Comparison of ENCODE assay signal across 1 cellular context in genomic region chr6:159042003-159042823, GRCh38.
TF ChIP-seq lines count a peak whose summit lies in the region.

No MANE protein-coding gene starts in this region.

TF ChIP-seq in GM12878, 131 proteins besides CTCF, POLR2A, EP300 and RAD21 (continued from another document and continues in another):
- no peak for TF ChIP-seq PKNOX1 (IDR thresholded peaks at IDR 0.05)
- no peak for TF ChIP-seq REST (IDR thresholded peaks at IDR 0.05; ENCODE audit: low read depth, low read length)
- 0 out of 2 replicates have a peak, but pooled peaks have one; percentile 28 for TF ChIP-seq ASH2L (IDR thresholded peaks at IDR 0.05; ENCODE audit: borderline replicate concordance, low read depth)
- no peak for TF ChIP-seq RELA (IDR thresholded peaks at IDR 0.05; ENCODE audit: borderline replicate concordance, partially characterized antibody)
- no peak for TF ChIP-seq ZNF24 (IDR thresholded peaks at IDR 0.05)
- TF ChIP-seq RCOR1 (conservative IDR thresholded peaks at IDR 0.05; ENCODE audit: low read depth, low read length) = no peak
- TF ChIP-seq CHD2 (IDR thresholded peaks at IDR 0.05; ENCODE audit: borderline replicate concordance, low read depth, low read length) = 0 out of 2 replicates have a peak, but pooled peaks have one; percentile 1
- no peak for TF ChIP-seq ZNF687 (IDR thresholded peaks at IDR 0.05)
- TF ChIP-seq ELK1 (IDR thresholded peaks at IDR 0.05; ENCODE audit: low read depth, low read length) = no peak
- TF ChIP-seq RAD51 (IDR thresholded peaks at IDR 0.05) = no peak
- TF ChIP-seq E2F8 (IDR thresholded peaks at IDR 0.05; ENCODE audit: low read depth, partially characterized antibody) = no peak
- TF ChIP-seq HDGF (IDR thresholded peaks at IDR 0.05) = peak; percentile 67; the same call in 1 of the 2 replicates
- TF ChIP-seq MTA3 (IDR thresholded peaks at IDR 0.05; ENCODE audit: borderline replicate concordance, low read length) = no peak
- TF ChIP-seq NR2C2 (IDR thresholded peaks at IDR 0.05; ENCODE audit: borderline replicate concordance, control insufficient read depth, insufficient read length, low read depth) = no peak
- no peak for TF ChIP-seq STAT3 (IDR thresholded peaks at IDR 0.05; ENCODE audit: low read depth, low read length)
- TF ChIP-seq MEF2A (IDR thresholded peaks at IDR 0.05; ENCODE audit: insufficient read depth, low read depth, low read length) = 0 out of 2 replicates have a peak, but pooled peaks have one; percentile 7
- peak; percentile 91 for TF ChIP-seq SMARCA5 (IDR thresholded peaks at IDR 0.05)
- TF ChIP-seq PRDM15 (CRISPR knock-in tag; IDR thresholded peaks at IDR 0.05) = no peak
- TF ChIP-seq SKIL (IDR thresholded peaks at IDR 0.05; ENCODE audit: low read depth, poor library complexity, severe bottlenecking) = peak; percentile 38
- TF ChIP-seq HSF1 (IDR thresholded peaks at IDR 0.05; ENCODE audit: low read depth, low read length) = no peak
- peak; percentile 24; the same call in 1 of the 2 replicates for TF ChIP-seq MTA2 (IDR thresholded peaks at IDR 0.05; ENCODE audit: low read depth)
- peak; percentile 56 for TF ChIP-seq SIN3A (IDR thresholded peaks at IDR 0.05; ENCODE audit: low read depth, low read length)
- TF ChIP-seq ZNF217 (IDR thresholded peaks at IDR 0.05) = no peak
- TF ChIP-seq ZNF384 (IDR thresholded peaks at IDR 0.05; ENCODE audit: borderline replicate concordance, low read depth, low read length) = no peak
- TF ChIP-seq BHLHE40 (IDR thresholded peaks at IDR 0.05; ENCODE audit: borderline replicate concordance in 1 of 2, low read depth in 2 of 2, low read length in 1 of 2) = no peak
- TF ChIP-seq ZSCAN29 (IDR thresholded peaks at IDR 0.05) = no peak
- no peak for TF ChIP-seq MYC (IDR thresholded peaks at IDR 0.05; ENCODE audit: insufficient read depth, insufficient read length, insufficient replicate concordance, low read length, severe bottlenecking)
- TF ChIP-seq FOXK2 (IDR thresholded peaks at IDR 0.05) = no peak
- TF ChIP-seq NR2C1 (IDR thresholded peaks at IDR 0.05) = no peak
- no peak for TF ChIP-seq STAT1 (conservative IDR thresholded peaks at IDR 0.05)
- TF ChIP-seq ATF3 (IDR thresholded peaks at IDR 0.05; ENCODE audit: borderline replicate concordance, extremely low read depth, low read depth, low read length) = no peak
- TF ChIP-seq YY1 (IDR thresholded peaks at IDR 0.05; ENCODE audit: low read depth, low read length) = peak; percentile 75
- peak; percentile 68; the same call in 1 of the 2 replicates for TF ChIP-seq NBN (IDR thresholded peaks at IDR 0.05)
- TF ChIP-seq BRCA1 (IDR thresholded peaks at IDR 0.05; ENCODE audit: low read depth, low read length) = no peak
- no peak for TF ChIP-seq POLR2AphosphoS2 (IDR thresholded peaks at IDR 0.05; ENCODE audit: low read depth, low read length)
- no peak for TF ChIP-seq HDAC6 (IDR thresholded peaks at IDR 0.05; ENCODE audit: unreplicated experiment)
- TF ChIP-seq DPF2 (IDR thresholded peaks at IDR 0.05) = no peak
- no peak for TF ChIP-seq ZNF274 (IDR thresholded peaks at IDR 0.05; ENCODE audit: insufficient read depth, insufficient read length)
